1 cellular context compared by ENCODE assay signal in the genomic region with DNA sequence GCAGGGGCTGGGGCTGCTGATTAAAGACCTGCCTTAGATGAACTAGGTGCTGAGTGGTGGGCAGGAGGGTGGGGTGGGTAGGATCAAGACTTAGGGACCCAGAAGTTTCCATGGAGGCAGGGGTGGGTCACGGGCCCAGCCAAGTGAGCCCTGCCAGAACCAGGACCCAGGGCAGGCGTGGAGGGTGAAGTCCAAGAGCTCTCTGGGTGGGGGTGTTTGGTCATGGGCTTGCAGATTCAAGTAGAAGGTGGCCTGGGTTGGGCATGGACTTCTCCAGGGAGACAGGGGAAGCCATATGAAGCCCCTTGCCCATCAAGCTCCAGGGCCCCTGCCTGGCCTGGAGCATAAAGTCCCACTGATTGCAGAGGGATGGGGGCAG.
TF ChIP-seq lines count a peak whose summit lies in the region.

No MANE protein-coding gene starts in this region.

TF ChIP-seq in GM23338, 12 proteins besides CTCF, POLR2A, EP300 and RAD21:
- TF ChIP-seq, protein P1, sequence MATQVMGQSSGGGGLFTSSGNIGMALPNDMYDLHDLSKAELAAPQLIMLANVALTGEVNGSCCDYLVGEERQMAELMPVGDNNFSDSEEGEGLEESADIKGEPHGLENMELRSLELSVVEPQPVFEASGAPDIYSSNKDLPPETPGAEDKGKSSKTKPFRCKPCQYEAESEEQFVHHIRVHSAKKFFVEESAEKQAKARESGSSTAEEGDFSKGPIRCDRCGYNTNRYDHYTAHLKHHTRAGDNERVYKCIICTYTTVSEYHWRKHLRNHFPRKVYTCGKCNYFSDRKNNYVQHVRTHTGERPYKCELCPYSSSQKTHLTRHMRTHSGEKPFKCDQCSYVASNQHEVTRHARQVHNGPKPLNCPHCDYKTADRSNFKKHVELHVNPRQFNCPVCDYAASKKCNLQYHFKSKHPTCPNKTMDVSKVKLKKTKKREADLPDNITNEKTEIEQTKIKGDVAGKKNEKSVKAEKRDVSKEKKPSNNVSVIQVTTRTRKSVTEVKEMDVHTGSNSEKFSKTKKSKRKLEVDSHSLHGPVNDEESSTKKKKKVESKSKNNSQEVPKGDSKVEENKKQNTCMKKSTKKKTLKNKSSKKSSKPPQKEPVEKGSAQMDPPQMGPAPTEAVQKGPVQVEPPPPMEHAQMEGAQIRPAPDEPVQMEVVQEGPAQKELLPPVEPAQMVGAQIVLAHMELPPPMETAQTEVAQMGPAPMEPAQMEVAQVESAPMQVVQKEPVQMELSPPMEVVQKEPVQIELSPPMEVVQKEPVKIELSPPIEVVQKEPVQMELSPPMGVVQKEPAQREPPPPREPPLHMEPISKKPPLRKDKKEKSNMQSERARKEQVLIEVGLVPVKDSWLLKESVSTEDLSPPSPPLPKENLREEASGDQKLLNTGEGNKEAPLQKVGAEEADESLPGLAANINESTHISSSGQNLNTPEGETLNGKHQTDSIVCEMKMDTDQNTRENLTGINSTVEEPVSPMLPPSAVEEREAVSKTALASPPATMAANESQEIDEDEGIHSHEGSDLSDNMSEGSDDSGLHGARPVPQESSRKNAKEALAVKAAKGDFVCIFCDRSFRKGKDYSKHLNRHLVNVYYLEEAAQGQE (IDR thresholded peaks at IDR 0.05; ENCODE audit: unreplicated experiment), result no peak
- TF ChIP-seq, protein P2, sequence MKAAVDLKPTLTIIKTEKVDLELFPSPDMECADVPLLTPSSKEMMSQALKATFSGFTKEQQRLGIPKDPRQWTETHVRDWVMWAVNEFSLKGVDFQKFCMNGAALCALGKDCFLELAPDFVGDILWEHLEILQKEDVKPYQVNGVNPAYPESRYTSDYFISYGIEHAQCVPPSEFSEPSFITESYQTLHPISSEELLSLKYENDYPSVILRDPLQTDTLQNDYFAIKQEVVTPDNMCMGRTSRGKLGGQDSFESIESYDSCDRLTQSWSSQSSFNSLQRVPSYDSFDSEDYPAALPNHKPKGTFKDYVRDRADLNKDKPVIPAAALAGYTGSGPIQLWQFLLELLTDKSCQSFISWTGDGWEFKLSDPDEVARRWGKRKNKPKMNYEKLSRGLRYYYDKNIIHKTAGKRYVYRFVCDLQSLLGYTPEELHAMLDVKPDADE (IDR thresholded peaks at IDR 0.05), result no peak
- TF ChIP-seq POLR2AphosphoS5 (IDR thresholded peaks at IDR 0.05; ENCODE audit: low read depth), result no peak
- TF ChIP-seq STAT1 (IDR thresholded peaks at IDR 0.05; ENCODE audit: unreplicated experiment), result no peak
- no peak for TF ChIP-seq EZH2phosphoT487 (IDR thresholded peaks at IDR 0.05; ENCODE audit: unreplicated experiment)
- TF ChIP-seq ZNF331 (CRISPR knock-in tag; IDR thresholded peaks at IDR 0.05; ENCODE audit: low read depth), result no peak
